Comparison of ENCODE assay signal across 8 cellular contexts in the genomic region with DNA sequence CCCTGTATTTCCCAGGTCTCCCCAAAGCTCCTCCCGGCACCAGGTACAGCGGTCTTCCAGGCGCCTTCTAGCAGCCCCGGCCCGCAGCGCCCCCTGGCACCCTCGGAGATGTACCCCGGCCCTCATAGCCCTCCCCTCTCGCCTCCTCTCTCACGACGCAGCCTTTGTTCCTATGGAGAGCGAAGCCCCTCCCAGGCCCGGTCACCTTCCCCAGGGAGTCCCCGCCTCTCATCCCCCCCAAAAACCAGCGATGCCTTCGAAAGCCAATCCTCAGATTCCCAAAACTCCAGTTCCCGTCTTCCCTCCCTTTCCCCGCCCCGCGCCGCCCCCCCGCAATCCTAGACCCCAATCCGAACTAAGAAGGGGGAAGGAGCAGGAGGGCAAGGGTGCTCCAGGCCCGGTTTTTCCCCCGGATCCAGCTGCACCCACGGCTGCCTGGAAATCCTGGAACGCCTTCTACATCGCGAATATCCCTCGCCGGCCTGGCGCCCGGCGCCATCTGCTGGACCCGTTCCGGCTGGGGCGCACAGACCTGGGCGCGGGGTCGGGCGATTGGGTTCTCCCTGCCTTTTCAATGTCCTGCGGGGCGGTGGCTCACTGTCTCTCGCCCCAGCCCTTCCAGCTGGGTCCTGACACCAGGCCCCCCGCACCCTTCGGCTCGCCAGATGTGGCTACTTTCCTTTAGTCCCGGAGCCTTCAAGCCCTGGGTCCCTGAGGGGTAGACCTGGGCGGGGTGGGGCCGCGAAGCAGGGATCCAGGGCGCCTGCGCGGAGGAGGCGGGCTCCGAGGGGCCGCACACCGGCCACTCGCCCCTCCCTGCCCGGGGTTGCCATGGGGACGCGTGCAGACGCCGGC. TPM values are rescaled to one million over a fixed set of nuclear protein-coding genes. Genes with fewer than 3 reads are reported as not detected.
DNase-seq lines count a peak whose midpoint lies in the region; ATAC-seq and TF ChIP-seq lines count a peak whose summit lies in the region.

A gene with protein sequence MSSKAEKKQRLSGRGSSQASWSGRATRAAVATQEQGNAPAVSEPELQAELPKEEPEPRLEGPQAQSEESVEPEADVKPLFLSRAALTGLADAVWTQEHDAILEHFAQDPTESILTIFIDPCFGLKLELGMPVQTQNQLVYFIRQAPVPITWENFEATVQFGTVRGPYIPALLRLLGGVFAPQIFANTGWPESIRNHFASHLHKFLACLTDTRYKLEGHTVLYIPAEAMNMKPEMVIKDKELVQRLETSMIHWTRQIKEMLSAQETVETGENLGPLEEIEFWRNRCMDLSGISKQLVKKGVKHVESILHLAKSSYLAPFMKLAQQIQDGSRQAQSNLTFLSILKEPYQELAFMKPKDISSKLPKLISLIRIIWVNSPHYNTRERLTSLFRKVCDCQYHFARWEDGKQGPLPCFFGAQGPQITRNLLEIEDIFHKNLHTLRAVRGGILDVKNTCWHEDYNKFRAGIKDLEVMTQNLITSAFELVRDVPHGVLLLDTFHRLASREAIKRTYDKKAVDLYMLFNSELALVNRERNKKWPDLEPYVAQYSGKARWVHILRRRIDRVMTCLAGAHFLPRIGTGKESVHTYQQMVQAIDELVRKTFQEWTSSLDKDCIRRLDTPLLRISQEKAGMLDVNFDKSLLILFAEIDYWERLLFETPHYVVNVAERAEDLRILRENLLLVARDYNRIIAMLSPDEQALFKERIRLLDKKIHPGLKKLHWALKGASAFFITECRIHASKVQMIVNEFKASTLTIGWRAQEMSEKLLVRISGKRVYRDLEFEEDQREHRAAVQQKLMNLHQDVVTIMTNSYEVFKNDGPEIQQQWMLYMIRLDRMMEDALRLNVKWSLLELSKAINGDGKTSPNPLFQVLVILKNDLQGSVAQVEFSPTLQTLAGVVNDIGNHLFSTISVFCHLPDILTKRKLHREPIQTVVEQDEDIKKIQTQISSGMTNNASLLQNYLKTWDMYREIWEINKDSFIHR (N-terminal part only) (plus strand): TSS at position 844 of the 855 bp plus-strand sequence. CDS start 1,991 bp downstream, outside the sequence.

- ATAC-seq in stimulated activated naive B cell treated with anti-CD40 and anti-IgM and Interleukin-4, amounts not matched to agents 10 μg/mL and 1 μg/mL and 100 μg/mL, for 72 hours (replicated peaks), result peak; percentile 79 to 86
- ATAC-seq in HG03159 (IDR thresholded peaks at IDR 0.05; ENCODE audit: unreplicated experiment), result no peak

- H3K4me3 Mint-ChIP-seq in mesothelial cell of epicardium, result peak within 1 kb of the TSS; percentile 86
- H3K4me3 Mint-ChIP-seq in stimulated activated naive B cell treated with anti-CD40 and anti-IgM and Interleukin-4, amounts not matched to agents 10 μg/mL and 1 μg/mL and 100 μg/mL, for 72 hours, result peak within 1 kb of the TSS; percentile 87 to 90

- DNase-seq in AG08396 (ENCODE audit: low spot score), result peak; percentile 89
- peak; percentile 48 for DNase-seq in GM19238 (ENCODE audit: insufficient read length, low spot score)
- DNase-seq in NCI-H2227 (lab: John Stamatoyannopoulos, UW; ENCODE audit: unreplicated experiment), result peak; percentile 92
- peak; percentile 35 for DNase-seq in activated CD8-positive, alpha-beta memory T cell treated with anti-CD3 and anti-CD28 coated beads, Interleukin-2, amount 50 U/mL, for 4 hours
- DNase-seq in erythroblast (lab: John Stamatoyannopoulos, UW), result peak; percentile 45 to 46
- DNase-seq in mesothelial cell of epicardium (ENCODE audit: low spot score in 2 of 2, unreplicated experiment in 2 of 2), result peak; percentile 74 to 87
- DNase-seq in stimulated activated naive B cell treated with anti-CD40 and anti-IgM and Interleukin-4, amounts not matched to agents 10 μg/mL and 1 μg/mL and 100 μg/mL, for 72 hours, result peak; percentile 56

- no peak for TF ChIP-seq CTCF in mesothelial cell of epicardium (IDR thresholded peaks at IDR 0.05; ENCODE audit: unreplicated experiment)

- peaks cover 52% of the 10 kb centered on the region for H3K27me3 Mint-ChIP-seq in mesothelial cell of epicardium (ENCODE audit: low read depth)
- H3K27me3 Mint-ChIP-seq in stimulated activated naive B cell treated with anti-CD40 and anti-IgM and Interleukin-4, amounts not matched to agents 10 μg/mL and 1 μg/mL and 100 μg/mL, for 72 hours, result peaks cover 84 to 96% of the 10 kb centered on the region in 2 donors

- H3K9me3 Mint-ChIP-seq in mesothelial cell of epicardium, result no peaks in the 10 kb centered on the region
- no peaks in the 10 kb centered on the region for H3K9me3 Mint-ChIP-seq in stimulated activated naive B cell treated with anti-CD40 and anti-IgM and Interleukin-4, amounts not matched to agents 10 μg/mL and 1 μg/mL and 100 μg/mL, for 72 hours

- H3K4me1 Mint-ChIP-seq in mesothelial cell of epicardium, result peaks cover 21% of the 10 kb centered on the region
- H3K4me1 Mint-ChIP-seq in stimulated activated naive B cell treated with anti-CD40 and anti-IgM and Interleukin-4, amounts not matched to agents 10 μg/mL and 1 μg/mL and 100 μg/mL, for 72 hours, result peaks cover 13 to 23% of the 10 kb centered on the region in 2 donors

- H3K27ac Mint-ChIP-seq in mesothelial cell of epicardium, result peak within 1 kb of the TSS; percentile 89
- peak within 1 kb of the TSS; percentile 10 for H3K27ac Mint-ChIP-seq in stimulated activated naive B cell treated with anti-CD40 and anti-IgM and Interleukin-4, amounts not matched to agents 10 μg/mL and 1 μg/mL and 100 μg/mL, for 72 hours

- TF ChIP-seq POLR2A in erythroblast (IDR thresholded peaks at IDR 0.05; ENCODE audit: low read length), result no peak

- H3K36me3 Mint-ChIP-seq in mesothelial cell of epicardium, result no peaks in the 10 kb centered on the region
- H3K36me3 Mint-ChIP-seq in stimulated activated naive B cell treated with anti-CD40 and anti-IgM and Interleukin-4, amounts not matched to agents 10 μg/mL and 1 μg/mL and 100 μg/mL, for 72 hours, result no peaks in the 10 kb centered on the region

RNA-seq across cellular contexts. Expression of the gene that starts here (rescaled TPM):
- 0.18 to 0.64 TPM (median 0.25 TPM) in 3 replicates for total RNA-seq in mesothelial cell of epicardium

Comparison
In these comparisons a context has a peak if more than half of its experiments do, and no peak if none do; other contexts are left out.
1. Peak in DNase-seq in mesothelial cell of epicardium; RNA of the gene not detected or under 1 TPM.
2. DNase-seq: peak in every context shown above with its lines; median percentile 92 in NCI-H2227; 89 in AG08396; 80 in mesothelial cell of epicardium; 56 in stimulated activated naive B cell treated with anti-CD40 and anti-IgM and Interleukin-4, amounts not matched to agents 10 μg/mL and 1 μg/mL and 100 μg/mL, for 72 hours; 48 in GM19238; 46 in erythroblast; 35 in activated CD8-positive, alpha-beta memory T cell treated with anti-CD3 and anti-CD28 coated beads, Interleukin-2, amount 50 U/mL, for 4 hours.